Comparison of ENCODE assay signal across 18 cellular contexts in the genomic region with DNA sequence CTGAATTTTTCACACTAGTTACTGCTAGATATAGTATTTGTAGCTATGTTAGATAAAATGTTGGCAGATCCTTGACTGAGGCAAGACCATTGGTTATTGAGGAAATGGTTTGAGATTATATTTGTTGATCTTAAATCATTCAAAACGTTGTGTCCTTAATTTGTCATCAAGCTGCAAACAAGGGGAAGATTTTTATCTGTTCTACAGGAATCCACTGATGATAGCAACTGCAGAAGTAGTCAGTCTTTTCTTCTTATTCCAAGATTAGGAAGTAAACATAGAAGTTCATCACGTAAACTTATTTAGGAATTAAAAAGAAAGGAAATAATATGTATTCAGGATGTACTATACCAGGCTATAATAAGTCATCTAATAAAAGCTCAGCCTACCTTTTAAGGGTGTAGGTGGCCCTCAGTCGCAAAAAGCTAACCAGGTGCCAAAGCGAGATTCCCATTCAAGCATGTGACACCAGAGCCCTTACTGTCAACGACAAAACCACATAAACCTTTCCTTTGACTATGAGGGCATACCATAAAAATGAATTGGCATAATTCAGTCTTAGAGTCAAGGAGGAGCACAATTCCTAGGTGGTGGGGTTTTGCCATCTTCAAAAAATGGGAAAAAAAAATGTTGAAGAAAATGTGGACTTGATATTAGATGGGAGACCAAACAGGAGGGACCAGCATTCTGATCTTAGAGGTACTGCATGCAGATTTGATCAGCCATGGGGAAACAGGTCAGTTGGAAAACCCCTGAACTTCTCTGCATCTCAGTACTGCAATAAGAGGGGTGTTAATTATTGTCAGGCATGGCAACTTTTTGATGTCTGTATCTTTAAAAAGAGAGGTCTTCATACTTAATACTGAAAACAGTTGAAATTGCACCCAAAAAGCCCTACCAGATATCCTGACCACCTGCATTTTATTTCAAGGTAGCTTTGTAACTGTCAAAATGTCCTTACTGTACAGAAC.
DNase-seq lines count a peak whose midpoint lies in the region; ATAC-seq and TF ChIP-seq lines count a peak whose summit lies in the region.
"Had no signal": no experiment of that assay in that cellular context is flagged by ENCODE, and none has a peak within 500 bp of the region (broad histone marks: within the 10 kb centered on the region; RNA-seq: fewer than 3 reads in every experiment).

No MANE protein-coding gene starts in this region.

- TF ChIP-seq CTCF in coronary artery (IDR thresholded peaks at IDR 0.05) = no peak

- H3K4me3 ChIP-seq in coronary artery = no peak overlapping the region
- H3K4me3 ChIP-seq: breast epithelium had no signal

- no peak overlapping the region for H3K27ac ChIP-seq in coronary artery
- H3K27ac ChIP-seq: breast epithelium had no signal

- intact Hi-C loops in activated CD4-positive, alpha-beta T cell treated with anti-CD3 and anti-CD28 coated beads, Interleukin-2, amount 10 ng/mL, durations not matched to agents 24 days and 14 days (cut with micrococcal nuclease) = no loop called here

- H3K27ac Mint-ChIP-seq in activated CD4-positive, alpha-beta T cell treated with anti-CD3 and anti-CD28 coated beads, Interleukin-2, amount 10 ng/mL, durations not matched to agents 24 days and 14 days = no peak overlapping the region
- H3K27ac Mint-ChIP-seq: stimulated activated naive CD8-positive, alpha-beta T cell treated with anti-CD3 and anti-CD28 coated beads, Interleukin-15, Interleukin-2, amounts not matched to agents 100 ng/mL and 50 ng/mL, for 24 hours had no signal

- no peak for DNase-seq in 8988T
- DNase-seq in activated CD4-positive, alpha-beta T cell treated with anti-CD3 and anti-CD28 coated beads, Interleukin-2, amount 10 ng/mL, durations not matched to agents 24 days and 14 days = no peak
- DNase-seq in activated gamma-delta T cell treated with Interleukin-2 at 50 U/mL for 16 hours = no peak
- no peak for DNase-seq in coronary artery (ENCODE audit: low spot score)
- DNase-seq: activated CD4-positive, alpha-beta T cell treated with anti-CD3 and anti-CD28 coated beads, Interleukin-2, amount 50 U/mL, for 1 hour; activated effector memory CD4-positive, alpha-beta T cell treated with anti-CD3 and anti-CD28 coated beads, Interleukin-2, amount 50 U/mL, for 16 hours; DND-41; head of caudate nucleus; NCI-H1048; retina; stimulated activated CD4-positive, alpha-beta T cell treated with anti-CD3 and anti-CD28 coated beads, Interleukin-4, amount 100 ng/mL, for 4 hours had no signal

- H3K36me3 Mint-ChIP-seq in activated CD4-positive, alpha-beta T cell treated with anti-CD3 and anti-CD28 coated beads, Interleukin-2, amount 10 ng/mL, durations not matched to agents 24 days and 14 days (ENCODE audit: low read depth) = no peaks in the 10 kb centered on the region

- no peaks in the 10 kb centered on the region for H3K4me1 Mint-ChIP-seq in activated CD4-positive, alpha-beta T cell treated with anti-CD3 and anti-CD28 coated beads, Interleukin-2, amount 10 ng/mL, durations not matched to agents 24 days and 14 days

- no peaks in the 10 kb centered on the region for H3K9me3 Mint-ChIP-seq in activated CD4-positive, alpha-beta T cell treated with anti-CD3 and anti-CD28 coated beads, Interleukin-2, amount 10 ng/mL, durations not matched to agents 24 days and 14 days

- H3K27me3 Mint-ChIP-seq in activated CD4-positive, alpha-beta T cell treated with anti-CD3 and anti-CD28 coated beads, Interleukin-2, amount 10 ng/mL, durations not matched to agents 24 days and 14 days = no peaks in the 10 kb centered on the region
- H3K27me3 Mint-ChIP-seq: stimulated activated naive CD8-positive, alpha-beta T cell treated with anti-CD3 and anti-CD28 coated beads, Interleukin-15, Interleukin-2, amounts not matched to agents 100 ng/mL and 50 ng/mL, for 24 hours had no signal

- no peak overlapping the region for H3K4me3 Mint-ChIP-seq in activated CD4-positive, alpha-beta T cell treated with anti-CD3 and anti-CD28 coated beads, Interleukin-2, amount 10 ng/mL, durations not matched to agents 24 days and 14 days
- H3K4me3 Mint-ChIP-seq: stimulated activated naive CD8-positive, alpha-beta T cell treated with anti-CD3 and anti-CD28 coated beads, Interleukin-15, Interleukin-2, amounts not matched to agents 100 ng/mL and 50 ng/mL, for 24 hours had no signal

- ATAC-seq in GM18502 (IDR thresholded peaks at IDR 0.05; ENCODE audit: poor library complexity, unreplicated experiment) (peak; percentile 44), GM19438 (IDR thresholded peaks at IDR 0.05; ENCODE audit: low read depth, unreplicated experiment) (peak; percentile 63), HG02870 (IDR thresholded peaks at IDR 0.05; ENCODE audit: unreplicated experiment) (peak; percentile 39), HG03558 (IDR thresholded peaks at IDR 0.05; ENCODE audit: extremely low read depth, unreplicated experiment) (peak; percentile 34)
- ATAC-seq: HCT116 had no signal
